11 cellular contexts compared by ENCODE assay signal in the genomic region with DNA sequence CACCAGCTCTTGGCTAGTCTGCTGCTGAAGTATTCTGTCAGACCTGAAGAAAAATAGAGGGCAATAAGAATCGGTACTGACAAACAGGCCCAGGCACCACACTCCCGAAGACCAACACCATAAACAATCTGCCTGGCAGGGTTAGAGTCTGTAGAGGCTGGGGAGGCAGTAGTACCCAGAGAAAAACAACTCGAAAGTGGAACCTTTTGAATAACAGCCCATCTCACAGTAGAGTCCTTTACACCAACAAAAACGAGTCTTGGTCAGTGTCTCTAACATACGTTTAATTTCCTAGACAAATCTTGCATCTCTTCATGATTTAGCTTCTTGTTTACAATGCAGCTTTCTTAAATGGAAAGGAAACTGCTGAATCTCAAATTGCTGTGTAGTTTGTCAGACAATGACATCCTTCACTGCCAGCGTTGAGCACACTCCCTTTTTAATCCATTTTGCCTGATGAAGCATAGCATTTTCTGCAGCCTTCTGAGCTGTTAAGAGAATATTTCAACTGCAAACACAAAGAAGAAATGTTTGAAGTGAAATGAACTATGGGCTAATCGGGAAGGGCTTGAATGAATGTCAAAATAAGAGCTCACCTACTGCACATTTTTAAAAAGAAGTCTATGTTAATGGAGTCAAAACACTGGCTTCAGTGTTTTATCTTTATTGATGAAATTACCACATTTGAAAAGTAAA.
DNase-seq lines count a peak whose midpoint lies in the region; ATAC-seq and TF ChIP-seq lines count a peak whose summit lies in the region.
"Had no signal": no experiment of that assay in that cellular context is flagged by ENCODE, and none has a peak within 500 bp of the region (broad histone marks: within the 10 kb centered on the region; RNA-seq: fewer than 3 reads in every experiment).

No MANE protein-coding gene starts in this region.

- peaks cover 47% of the 10 kb centered on the region for H3K4me1 Mint-ChIP-seq in endodermal cell
- H3K4me1 Mint-ChIP-seq in activated CD8-positive, alpha-beta T cell treated with anti-CD3 and anti-CD28 coated beads, Interleukin-2, amount 10 ng/mL, durations not matched to agents 7 days and 5 days (ENCODE audit: low read depth): no peaks in the 10 kb centered on the region
- H3K4me1 Mint-ChIP-seq: T-helper 17 cell had no signal

- POLR2A ChIA-PET in activated CD8-positive, alpha-beta T cell treated with anti-CD3 and anti-CD28 coated beads, Interleukin-2, amount 10 ng/mL, durations not matched to agents 7 days and 5 days (lab: Charles Lee): no interaction called here

- H3K4me1 ChIP-seq in endodermal cell (ENCODE audit: control insufficient read depth, insufficient read depth, low read length) (peaks cover 11% of the 10 kb centered on the region), mucosa of stomach (ENCODE audit: control insufficient read depth, insufficient read depth, low read length) (peaks cover 40% of the 10 kb centered on the region)

- no peaks in the 10 kb centered on the region for H3K36me3 Mint-ChIP-seq in endodermal cell (ENCODE audit: low read depth)
- H3K36me3 Mint-ChIP-seq in activated CD8-positive, alpha-beta T cell treated with anti-CD3 and anti-CD28 coated beads, Interleukin-2, amount 10 ng/mL, durations not matched to agents 7 days and 5 days (ENCODE audit: low read depth): no peaks in the 10 kb centered on the region

- H3K9ac ChIP-seq in endodermal cell (ENCODE audit: extremely low read depth, low read length, poor library complexity, severe bottlenecking) (no peak overlapping the region), mucosa of stomach (ENCODE audit: low read length) (peak overlapping the region; percentile 41)

- H3K27ac Mint-ChIP-seq in endodermal cell: peak overlapping the region; percentile 88
- no peak overlapping the region for H3K27ac Mint-ChIP-seq in activated CD8-positive, alpha-beta T cell treated with anti-CD3 and anti-CD28 coated beads, Interleukin-2, amount 10 ng/mL, durations not matched to agents 7 days and 5 days
- H3K27ac Mint-ChIP-seq: T-helper 17 cell had no signal

- H3K9me3 Mint-ChIP-seq in endodermal cell: no peaks in the 10 kb centered on the region
- H3K9me3 Mint-ChIP-seq in activated CD8-positive, alpha-beta T cell treated with anti-CD3 and anti-CD28 coated beads, Interleukin-2, amount 10 ng/mL, durations not matched to agents 7 days and 5 days (ENCODE audit: insufficient read depth): no peaks in the 10 kb centered on the region

- no peaks in the 10 kb centered on the region for H3K27me3 ChIP-seq in endodermal cell (ENCODE audit: control insufficient read depth, insufficient read depth, low read length, poor library complexity, severe bottlenecking)
- H3K27me3 ChIP-seq in mucosa of stomach (ENCODE audit: control insufficient read depth, insufficient read depth, low read length): no peaks in the 10 kb centered on the region
- H3K27me3 ChIP-seq: MG63 had no signal

- H3K9me3 ChIP-seq in endodermal cell (ENCODE audit: control insufficient read depth, low read length) (no peaks in the 10 kb centered on the region), mucosa of stomach (ENCODE audit: control insufficient read depth, low read length) (no peaks in the 10 kb centered on the region)
- H3K9me3 ChIP-seq: MG63 had no signal

- no peak overlapping the region for H3K4me3 Mint-ChIP-seq in endodermal cell
- H3K4me3 Mint-ChIP-seq in activated CD8-positive, alpha-beta T cell treated with anti-CD3 and anti-CD28 coated beads, Interleukin-2, amount 10 ng/mL, durations not matched to agents 7 days and 5 days: no peak overlapping the region
- H3K4me3 Mint-ChIP-seq: T-helper 17 cell had no signal

- CTCF ChIA-PET in activated CD8-positive, alpha-beta T cell treated with anti-CD3 and anti-CD28 coated beads, Interleukin-2, amount 10 ng/mL, durations not matched to agents 7 days and 5 days (lab: Charles Lee): no interaction called here

- no peak for ATAC-seq in activated CD8-positive, alpha-beta T cell treated with anti-CD3 and anti-CD28 coated beads, Interleukin-2, amount 10 ng/mL, durations not matched to agents 7 days and 5 days
- ATAC-seq: T-helper 17 cell had no signal

- DNase-seq in COLO829 (ENCODE audit: low spot score) (peak; percentile 23), NCI-H1048 (lab: John Stamatoyannopoulos, UW) (peak; percentile 42), endodermal cell (no peak), NCI-H2227 (lab: John Stamatoyannopoulos, UW; ENCODE audit: unreplicated experiment) (no peak), epidermal melanocyte (ENCODE audit: insufficient read length, low spot score) (no peak), islet precursor cell (no peak)
- no peak for DNase-seq in activated CD8-positive, alpha-beta T cell treated with anti-CD3 and anti-CD28 coated beads, Interleukin-2, amount 10 ng/mL, durations not matched to agents 7 days and 5 days
- DNase-seq: left cardiac atrium, MG63, T-helper 17 cell had no signal

- peak overlapping the region; percentile 50 for H3K27ac ChIP-seq in endodermal cell (ENCODE audit: low read depth, low read length)

- TF ChIP-seq CTCF in endodermal cell (conservative IDR thresholded peaks at IDR 0.05): no peak

- H3K4me3 ChIP-seq in endodermal cell (ENCODE audit: low read length) (no peak overlapping the region), mucosa of stomach (ENCODE audit: low read length) (no peak overlapping the region)
- H3K4me3 ChIP-seq: MG63 had no signal

- H3K36me3 ChIP-seq in endodermal cell (ENCODE audit: control insufficient read depth, insufficient read depth, low read length): no peaks in the 10 kb centered on the region
- H3K36me3 ChIP-seq in mucosa of stomach (ENCODE audit: control insufficient read depth, insufficient read depth, low read length): no peaks in the 10 kb centered on the region
- H3K36me3 ChIP-seq: MG63 had no signal

- no peaks in the 10 kb centered on the region for H3K27me3 Mint-ChIP-seq in endodermal cell (ENCODE audit: insufficient read depth)
- H3K27me3 Mint-ChIP-seq in activated CD8-positive, alpha-beta T cell treated with anti-CD3 and anti-CD28 coated beads, Interleukin-2, amount 10 ng/mL, durations not matched to agents 7 days and 5 days (ENCODE audit: low read depth): no peaks in the 10 kb centered on the region
- H3K27me3 Mint-ChIP-seq: T-helper 17 cell had no signal

- 64 to 83% methylated on average over 3 to 6 of the region's 7 CpGs for WGBS in endodermal cell (ENCODE audit: insufficient coverage in 1 of 2, insufficient read length in 1 of 2), 2 experiments

Comparison
In these comparisons a context has a peak if more than half of its experiments do, and no peak if none do; other contexts are left out.
1. DNase-seq: peak in COLO829 (single experiment) and NCI-H1048 (single experiment); none in endodermal cell (single experiment), NCI-H2227 (single experiment), activated CD8-positive, alpha-beta T cell treated with anti-CD3 and anti-CD28 coated beads, Interleukin-2, amount 10 ng/mL, durations not matched to agents 7 days and 5 days (single experiment), epidermal melanocyte (single experiment) and islet precursor cell (single experiment).